In genomic region chr6:143062551-143062950, GRCh38 we compare ENCODE assay signal across 12 cellular contexts. TPM values are rescaled to one million over a fixed set of nuclear protein-coding genes. Genes with fewer than 3 reads are reported as not detected.
DNase-seq lines count a peak whose midpoint lies in the region; ATAC-seq, FAIRE-seq and TF ChIP-seq lines count a peak whose summit lies in the region.
"Had no signal": no experiment of that assay in that cellular context is flagged by ENCODE, and none has a peak within 500 bp of the region (broad histone marks: within the 10 kb centered on the region; RNA-seq: fewer than 3 reads in every experiment).

No MANE protein-coding gene starts in this region.

- TF ChIP-seq POLR2A in H1 (IDR thresholded peaks at IDR 0.05; ENCODE audit: control extremely low read depth in 1 of 2, low read depth in 2 of 2, low read length in 2 of 2), result no peak

- H3K79me1 ChIP-seq in H1 (ENCODE audit: low read depth, low read length), result 0 out of 2 replicates have a peak, but pooled peaks cover 2% of the 10 kb centered on the region

- H2BK20ac ChIP-seq in H1 (ENCODE audit: low read length), result no peak overlapping the region

- no peak overlapping the region for H3K27ac ChIP-seq in CD4-positive, alpha-beta T cell (ENCODE audit: low read depth, low read length)
- H3K27ac ChIP-seq in HUES64 (ENCODE audit: low read depth, low read length) (peak overlapping the region; percentile 77; the same call in 1 of the 2 replicates), H1 (ENCODE audit: low read depth, low read length) (no peak overlapping the region), neural cell (ENCODE audit: low read length) (no peak overlapping the region)

- no peak overlapping the region for H3K9ac ChIP-seq in HUES64 (ENCODE audit: low read depth, low read length)
- no peak overlapping the region for H3K9ac ChIP-seq in H1 (replicated peaks in 1 of 4; ENCODE audit: extremely low read depth in 1 of 4, low read depth in 3 of 4, low read length in 3 of 4)
- H3K9ac ChIP-seq in neural cell (ENCODE audit: low read length), result no peak overlapping the region

- H2AFZ ChIP-seq in H1 (ENCODE audit: low read length), result no peak overlapping the region
- no peak overlapping the region for H2AFZ ChIP-seq in neural cell (ENCODE audit: low read depth, low read length)

- peaks cover 42% of the 10 kb centered on the region for H3K4me1 ChIP-seq in HUES64 (ENCODE audit: insufficient read depth, low read length)
- H3K4me1 ChIP-seq in H1 (replicated peaks in 1 of 4; ENCODE audit: control insufficient read depth in 3 of 4, insufficient read depth in 4 of 4, low read length in 3 of 4), result peaks cover 5 to 20% (median 15%) of the 10 kb centered on the region in 4 experiments; a peak in 5 of 7 replicates

- no peak overlapping the region for H3K4ac ChIP-seq in H1 (replicated peaks; ENCODE audit: insufficient read length, low read depth, low read length)

- H3K79me2 ChIP-seq in H1 (ENCODE audit: control insufficient read depth in 1 of 2, insufficient read depth in 2 of 2, low read length in 2 of 2) (peaks cover 0 to 28% of the 10 kb centered on the region in 2 experiments; a peak in 2 of 4 replicates), neural cell (replicated peaks; ENCODE audit: insufficient read depth, low read length) (no peaks in the 10 kb centered on the region)

- H3K4me1 Mint-ChIP-seq in CD4-positive, alpha-beta T cell (ENCODE audit: low read depth), result peaks cover 28% of the 10 kb centered on the region
- peaks cover 16% of the 10 kb centered on the region for H3K4me1 Mint-ChIP-seq in CD14-positive monocyte

- H3K36me3 ChIP-seq in HUES64 (ENCODE audit: insufficient read depth, low read length), result no peaks in the 10 kb centered on the region
- H3K36me3 ChIP-seq in H1 (ENCODE audit: control insufficient read depth in 2 of 4, insufficient read depth in 4 of 4, low read length in 3 of 4), result no peaks in the 10 kb centered on the region
- H3K36me3 ChIP-seq in neural cell (ENCODE audit: insufficient read depth, low read length), result no peaks in the 10 kb centered on the region
- H3K36me3 ChIP-seq: gastroesophageal sphincter, right atrium auricular region had no signal

- no peaks in the 10 kb centered on the region for H3K9me3 ChIP-seq in CD4-positive, alpha-beta T cell (ENCODE audit: control insufficient read depth, low read length)
- H3K9me3 ChIP-seq in HUES64 (ENCODE audit: insufficient read depth, low read depth, low read length) (no peaks in the 10 kb centered on the region), H1 (ENCODE audit: insufficient read depth in 2 of 2, low read depth in 1 of 2, low read length in 1 of 2) (no peaks in the 10 kb centered on the region), neural cell (ENCODE audit: low read length) (no peaks in the 10 kb centered on the region)
- H3K9me3 ChIP-seq: gastroesophageal sphincter, right atrium auricular region had no signal

- H2BK5ac ChIP-seq in H1 (ENCODE audit: low read depth, low read length), result peak overlapping the region; percentile 38; the same call in 1 of the 2 replicates

- H3K4me2 ChIP-seq in H1 (ENCODE audit: insufficient read depth in 1 of 2, low read depth in 2 of 2, low read length in 2 of 2), result peak overlapping the region; percentile 78 to 83
- H3K4me2 ChIP-seq in neural cell (ENCODE audit: low read length), result peak overlapping the region; percentile 71

- no peak overlapping the region for H4K5ac ChIP-seq in H1 (ENCODE audit: insufficient read length, low read depth, low read length)

- intact Hi-C loops in CD4-positive, alpha-beta T cell (cut with DNase I, micrococcal nuclease), result loop anchor here (5.0 to 10.0 kb wide), 3 partner anchors 115 to 918 kb away; partner anchors contain the start of genes HIVEP2 (in 1 of the 2), LTV1 (in 1 of the 2), NMBR (in 1 of the 2) and VTA1 (in 1 of the 2)
- intact Hi-C loops in CD14-positive monocyte (cut with micrococcal nuclease), result loop anchor here in 1 of 2 donors (10.0 kb wide), 2 partner anchors 118 to 482 kb away; partner anchors contain the start of gene HIVEP2

- H2AK5ac ChIP-seq in H1 (ENCODE audit: low read depth, low read length), result no peak overlapping the region

- H2BK120ac ChIP-seq in H1 (replicated peaks; ENCODE audit: low read depth, low read length), result no peak overlapping the region

- H4K91ac ChIP-seq in H1 (replicated peaks; ENCODE audit: insufficient read length, low read length), result no peak overlapping the region

- peak overlapping the region; percentile 75 for H3K4me3 Mint-ChIP-seq in CD4-positive, alpha-beta T cell
- H3K4me3 Mint-ChIP-seq in CD14-positive monocyte, result no peak overlapping the region

- H3K27ac Mint-ChIP-seq in CD4-positive, alpha-beta T cell, result peak overlapping the region; percentile 98
- no peak overlapping the region for H3K27ac Mint-ChIP-seq in CD14-positive monocyte

- 0 out of 2 replicates have a peak overlapping the region, but pooled peaks have one; percentile 46 for H2BK12ac ChIP-seq in H1 (ENCODE audit: low read depth, low read length)

- CTCF ChIA-PET in CD4-positive, alpha-beta T cell (lab: Charles Lee), result no interaction called here
- CTCF ChIA-PET in H1 (lab: Charles Lee; ENCODE audit: partially characterized antibody), result interaction anchor here (0.9 kb wide), 2 partner anchors 12 to 34 kb away, joined by 3 read pairs; no protein-coding TSS in a partner anchor

- no peaks in the 10 kb centered on the region for H3K27me3 ChIP-seq in CD4-positive, alpha-beta T cell (ENCODE audit: control insufficient read depth, insufficient read depth, low read length)
- H3K27me3 ChIP-seq in HUES64 (ENCODE audit: insufficient read depth, low read length) (no peaks in the 10 kb centered on the region), H1 (replicated peaks in 1 of 4; ENCODE audit: control insufficient read depth in 3 of 4, extremely low read depth in 1 of 4, insufficient read depth in 3 of 4, low read length in 3 of 4) (no peaks in the 10 kb centered on the region), neural cell (ENCODE audit: insufficient read depth, low read depth, low read length) (no peaks in the 10 kb centered on the region)
- H3K27me3 ChIP-seq: gastroesophageal sphincter, right atrium auricular region had no signal

- POLR2A ChIA-PET in CD4-positive, alpha-beta T cell (lab: Charles Lee), result no interaction called here
- POLR2A ChIA-PET in H1 (lab: Charles Lee; ENCODE audit: partially characterized antibody), result interaction anchor here (1.1 kb wide), 2 partner anchors 9 to 20 kb away, joined by 3 to 4 read pairs; no protein-coding TSS in a partner anchor

- H3K14ac ChIP-seq in H1 (ENCODE audit: insufficient read length), result no peak overlapping the region

- no peaks in the 10 kb centered on the region for H3F3A ChIP-seq in neural cell (ENCODE audit: insufficient read depth, low read length, poor library complexity, severe bottlenecking)

- H3K56ac ChIP-seq in H1 (replicated peaks; ENCODE audit: insufficient read length, low read depth, low read length), result no peak overlapping the region

- H3K9me2 ChIP-seq in neural cell (ENCODE audit: insufficient read depth, low read length), result no peaks in the 10 kb centered on the region

- no peaks in the 10 kb centered on the region for H3K27me3 Mint-ChIP-seq in CD4-positive, alpha-beta T cell
- H3K27me3 Mint-ChIP-seq in CD14-positive monocyte (ENCODE audit: low read depth in 3 of 3), result peaks cover 0 to 2% (median 0%) of the 10 kb centered on the region in 3 donors

- no peaks in the 10 kb centered on the region for H4K20me1 ChIP-seq in H1 (replicated peaks in 1 of 2; ENCODE audit: control insufficient read depth in 1 of 2, insufficient read depth in 2 of 2, low read length in 2 of 2)
- no peaks in the 10 kb centered on the region for H4K20me1 ChIP-seq in neural cell (ENCODE audit: insufficient read depth)

- TF ChIP-seq RAD21 in H1 (IDR thresholded peaks at IDR 0.05 in 1 of 2, conservative IDR thresholded peaks at IDR 0.05 in 1 of 2; ENCODE audit: low read depth in 2 of 2, low read length in 2 of 2) (no peak), neural cell (conservative IDR thresholded peaks at IDR 0.05) (no peak)

- 60% methylated on average over 1 of the region's 1 CpG for WGBS in HUES64
- WGBS in H1 (ENCODE audit: extremely low coverage in 1 of 2, insufficient coverage in 1 of 2, insufficient read length in 1 of 2, insufficient replicate concordance in 2 of 2, low coverage in 1 of 2, low lambda C conversion rate in 2 of 2, missing lambda C conversion rate in 1 of 2), 2 experiments, result 23% methylated on average over 1 of the region's 1 CpG; no CpG with 5 or more reads in 1 of the 2 experiments

- no peak overlapping the region for H2BK15ac ChIP-seq in H1 (ENCODE audit: low read length)

- no peak overlapping the region for H3K23ac ChIP-seq in H1 (ENCODE audit: insufficient read length)

- H3K4me3 ChIP-seq in HUES64 (ENCODE audit: low read length) (peak overlapping the region; percentile 86), H1 (ENCODE audit: extremely low read depth in 1 of 4, insufficient read depth in 2 of 4, low read depth in 3 of 4, low read length in 4 of 4) (peak overlapping the region in 1 of 4 experiments; percentile 89; a peak in 3 of 8 replicates), neural cell (ENCODE audit: low read length) (peak overlapping the region; percentile 89)
- H3K4me3 ChIP-seq: gastroesophageal sphincter, right atrium auricular region had no signal

- H3K36me3 Mint-ChIP-seq in CD4-positive, alpha-beta T cell (ENCODE audit: low read depth), result peaks cover 19% of the 10 kb centered on the region
- no peaks in the 10 kb centered on the region for H3K36me3 Mint-ChIP-seq in CD14-positive monocyte

- no peak for FAIRE-seq in H1 (lab: Jason Lieb, UNC)

- H3K18ac ChIP-seq in H1 (ENCODE audit: extremely low read depth, low read length), result no peak overlapping the region

- no peak for DNase-seq in CD4-positive, alpha-beta T cell
- DNase-seq in H1 (ENCODE audit: low read depth in 1 of 2, low spot score in 2 of 2) (no peak), AG20443 (ENCODE audit: low spot score) (no peak), NCI-H1105 treated with DMSO at 0.1 percent for 48 hours (lab: John Stamatoyannopoulos, UW) (no peak), CD14-positive monocyte (ENCODE audit: low spot score) (no peak)
- DNase-seq: NCI-H2081 treated with DMSO at 0.1 percent for 48 hours; stimulated activated CD4-positive, alpha-beta T cell treated with anti-CD3 and anti-CD28 coated beads, Interleukin-1b, Interleukin-23, amount 100 ng/mL, for 48 hours had no signal

- TF ChIP-seq CTCF in CD4-positive, alpha-beta T cell (IDR thresholded peaks at IDR 0.05), result no peak
- TF ChIP-seq CTCF in H1 (IDR thresholded peaks at IDR 0.05; ENCODE audit: control extremely low read depth in 1 of 3, insufficient read depth in 1 of 3, low read depth in 1 of 3, low read length in 3 of 3), result no peak
- no peak for TF ChIP-seq CTCF in neural cell (IDR thresholded peaks at IDR 0.05; ENCODE audit: poor library complexity, severe bottlenecking)
- no peak for TF ChIP-seq CTCF in CD14-positive monocyte (IDR thresholded peaks at IDR 0.05)

- peaks cover 8% of the 10 kb centered on the region for H3K23me2 ChIP-seq in H1 (ENCODE audit: low read depth, low read length)

- TF ChIP-seq EP300 in H1 (IDR thresholded peaks at IDR 0.05; ENCODE audit: borderline replicate concordance in 1 of 2, low read depth in 2 of 2, low read length in 2 of 2), result no peak
- TF ChIP-seq EP300 in neural cell (conservative IDR thresholded peaks at IDR 0.05; ENCODE audit: poor library complexity, severe bottlenecking), result no peak

- no peaks in the 10 kb centered on the region for H3K9me3 Mint-ChIP-seq in CD4-positive, alpha-beta T cell
- no peaks in the 10 kb centered on the region for H3K9me3 Mint-ChIP-seq in CD14-positive monocyte

- no peak overlapping the region for H4K8ac ChIP-seq in H1 (ENCODE audit: extremely low read depth, insufficient read depth, low read length)

- no peak for ATAC-seq in CD4-positive, alpha-beta T cell (ENCODE audit: poor library complexity)
- no peak for ATAC-seq in GM18909 (IDR thresholded peaks at IDR 0.05; ENCODE audit: poor library complexity, unreplicated experiment)
- ATAC-seq: gastroesophageal sphincter had no signal

RNA-seq across cellular contexts. Expression of gene AIG1, which starts 1.9 kb away (rescaled TPM):
- 1 to 10 TPM; 7.4 to 8.4 TPM for total RNA-seq in CD4-positive, alpha-beta T cell
- polyA plus RNA-seq in HUES64 (2013, experiment 1 of 2), result 23.5 TPM
- 26.2 TPM for polyA plus RNA-seq in HUES64 (2013, experiment 2 of 2)
- 57.5 and 58.4 TPM in 2 replicates for total RNA-seq in H1 (2021; fragmentation: NEBNext Ultra II Directional; extraction: Animal tissue kit (Norgen Biotek cat#: 25700))
- 48.8 and 56.6 TPM in 2 replicates for polyA plus RNA-seq in H1 (2011; rRNA removed)
- polyA plus RNA-seq in H1 (2011; cell fraction: cytosol; rRNA removed), result 44.1 TPM
- polyA plus RNA-seq in H1 (2011; cell fraction: nucleus; rRNA removed), result 40.9 TPM
- 51.6 to 60.7 TPM (median 57.4 TPM) in 4 replicates for polyA plus RNA-seq in H1 (2012, experiment 1 of 2)
- 63.0 TPM for polyA plus RNA-seq in H1 (2012, experiment 2 of 2)
- polyA plus RNA-seq in H1 (2013, experiment 1 of 2), result 76.5 TPM
- polyA plus RNA-seq in H1 (2013, experiment 2 of 2), result 84.5 TPM
- polyA minus RNA-seq in H1 (2011; rRNA and poly(A)+ RNA removed), result 38.7 and 46.6 TPM in 2 replicates
- polyA minus RNA-seq in H1 (2011; cell fraction: cytosol; rRNA and poly(A)+ RNA removed), result 17.1 TPM
- 68.3 TPM for polyA minus RNA-seq in H1 (2011; cell fraction: nucleus; rRNA and poly(A)+ RNA removed)
- polyA plus RNA-seq in neural cell, result 23.2 and 25.7 TPM in 2 replicates
- polyA minus RNA-seq in neural cell, result 21.9 and 22.3 TPM in 2 replicates
- 1 to 10 TPM; 6.7 to 7.6 TPM for polyA plus RNA-seq in CD14-positive monocyte
